Comparison of ENCODE assay signal across 8 cellular contexts in the genomic region with DNA sequence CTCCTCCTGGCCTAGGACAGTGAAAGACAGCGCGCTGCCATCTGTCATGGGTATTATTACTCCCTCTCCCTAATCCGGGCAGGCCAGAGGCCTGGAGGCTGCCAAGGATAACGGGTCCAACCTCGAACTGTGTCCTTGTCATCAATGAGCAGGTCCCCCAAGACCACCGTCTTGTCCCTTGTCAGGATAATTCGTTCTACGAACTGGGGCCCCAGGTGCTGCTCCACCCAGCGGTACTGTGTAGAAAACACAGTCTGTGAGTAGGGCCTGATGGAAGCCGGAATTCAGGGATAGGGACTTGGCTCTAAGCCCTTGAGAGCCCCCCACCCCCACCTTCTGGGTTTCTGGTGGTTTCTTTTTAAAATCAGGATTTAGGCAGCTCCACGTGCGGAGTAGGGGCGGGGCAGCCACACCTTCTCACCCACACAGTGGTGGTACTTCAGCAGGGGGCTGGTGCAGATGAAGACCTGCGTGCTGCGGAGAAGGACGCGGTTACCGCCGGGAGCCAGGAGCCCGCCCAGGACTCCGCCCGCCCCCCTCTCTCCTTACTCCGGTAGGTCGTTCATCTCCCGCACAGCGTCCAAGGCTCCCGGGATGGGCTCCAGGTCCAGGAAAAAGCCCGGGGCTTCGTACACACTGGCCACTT. TPM values are rescaled to one million over a fixed set of nuclear protein-coding genes. Genes with fewer than 3 reads are reported as not detected.
A peak's percentile ranks its signal among the peaks of the same experiment; 100 is the strongest.
DNase-seq lines count a peak whose midpoint lies in the region; ATAC-seq and TF ChIP-seq lines count a peak whose summit lies in the region.

No MANE protein-coding gene starts in this region.

- peaks cover 8% of the 10 kb centered on the region; the same call in 1 of the 2 replicates for H3K36me3 Mint-ChIP-seq in HFFc6 (ENCODE audit: low read depth)

- H3K9me3 ChIP-seq in mucosa of stomach (ENCODE audit: control insufficient read depth, low read length) = no peaks in the 10 kb centered on the region

- H3K4me1 ChIP-seq in mucosa of stomach (ENCODE audit: control insufficient read depth, insufficient read depth, low read length) = peaks cover 23% of the 10 kb centered on the region

- H3K4me3 ChIP-seq in epithelial cell of esophagus (ENCODE audit: low read length) = peak overlapping the region; percentile 76
- H3K4me3 ChIP-seq in mucosa of stomach (ENCODE audit: low read length) = peak overlapping the region; percentile 74

- H3K4me3 Mint-ChIP-seq in HFFc6 = peak overlapping the region; percentile 86

- H3K4me1 Mint-ChIP-seq in HFFc6 (ENCODE audit: low read depth) = peaks cover 7% of the 10 kb centered on the region

- peak overlapping the region; percentile 83 for H3K27ac ChIP-seq in substantia nigra (ENCODE audit: low read depth, low read length, poor library complexity, severe bottlenecking)

- peak overlapping the region; percentile 90 for H3K9ac ChIP-seq in mucosa of stomach (ENCODE audit: low read length)

- DNase-seq in EH (ENCODE audit: low read depth) (peak; percentile 68), HFFc6 (peak; percentile 31), NCI-H526 (lab: John Stamatoyannopoulos, UW) (peak; percentile 78 to 85), activated T-cell treated with anti-CD3 and anti-CD28 coated beads for 1 hour (ENCODE audit: low read depth) (peak; percentile 29), epithelial cell of esophagus (ENCODE audit: low read depth) (peak; percentile 72), substantia nigra (lab: John Stamatoyannopoulos, UW) (peak in 18 of 49 donors; percentile 20 to 83 (median 40))

- H3K9me3 Mint-ChIP-seq in HFFc6 = no peaks in the 10 kb centered on the region

- ATAC-seq in HG03457 (IDR thresholded peaks at IDR 0.05; ENCODE audit: unreplicated experiment) = no peak

- peak overlapping the region; percentile 78 for H3K27ac Mint-ChIP-seq in HFFc6

- peak; percentile 34; the same call in 1 of the 2 replicates for TF ChIP-seq CTCF in HFFc6 (IDR thresholded peaks at IDR 0.05)
- TF ChIP-seq CTCF in epithelial cell of esophagus (IDR thresholded peaks at IDR 0.05; ENCODE audit: insufficient read depth, low read depth, low read length, missing control alignments) = peak; percentile 75

- peaks cover 6% of the 10 kb centered on the region; the same call in 1 of the 2 replicates for H3K27me3 Mint-ChIP-seq in HFFc6 (ENCODE audit: insufficient read depth)

- no peaks in the 10 kb centered on the region for H3K27me3 ChIP-seq in mucosa of stomach (ENCODE audit: control insufficient read depth, insufficient read depth, low read length)

- peaks cover 4% of the 10 kb centered on the region for H3K36me3 ChIP-seq in mucosa of stomach (ENCODE audit: control insufficient read depth, insufficient read depth, low read length)

RNA-seq across cellular contexts. Expression of a gene that starts 0.8 kb away (rescaled TPM):
- total RNA-seq in HFFc6 (2021; fragmentation: NEBNext Ultra II Directional; extraction: Animal tissue kit (Norgen Biotek cat#: 25700)) = 10 to 100 TPM; 30.4 to 41.7 (median 36.3) TPM

RNA-seq across cellular contexts. Expression of a gene that starts 21.0 kb away (rescaled TPM):
- total RNA-seq in HFFc6 (2021; fragmentation: NEBNext Ultra II Directional; extraction: Animal tissue kit (Norgen Biotek cat#: 25700)) = 10 to 100 TPM in 2 of 6 experiments, 1 to 10 TPM in 4; 9.1 to 11.7 (median 9.6) TPM

RNA-seq across cellular contexts. Expression of a gene that starts 23.6 kb away (rescaled TPM):
- total RNA-seq in HFFc6 (2021; fragmentation: NEBNext Ultra II Directional; extraction: Animal tissue kit (Norgen Biotek cat#: 25700)) = 100 to 1,000 TPM; 236 to 276 (median 265) TPM

RNA-seq across cellular contexts. Expression of a gene that starts 43.0 kb away (rescaled TPM):
- 10 to 100 TPM; 13.9 to 25.0 (median 21.1) TPM for total RNA-seq in HFFc6 (2021; fragmentation: NEBNext Ultra II Directional; extraction: Animal tissue kit (Norgen Biotek cat#: 25700))

RNA-seq across cellular contexts. Expression of a gene that starts 52.0 kb away (rescaled TPM):
- 100 to 1,000 TPM; 398 to 555 (median 512) TPM for total RNA-seq in HFFc6 (2021; fragmentation: NEBNext Ultra II Directional; extraction: Animal tissue kit (Norgen Biotek cat#: 25700))
